13 cellular contexts compared by ENCODE assay signal in genomic region chr21:36909423-36909822, GRCh38. TPM values are rescaled to one million over a fixed set of nuclear protein-coding genes. Genes with fewer than 3 reads are reported as not detected.
DNase-seq lines count a peak whose midpoint lies in the region; ATAC-seq and TF ChIP-seq lines count a peak whose summit lies in the region.
"Had no signal": no experiment of that assay in that cellular context is flagged by ENCODE, and none has a peak within 500 bp of the region (broad histone marks: within the 10 kb centered on the region; RNA-seq: fewer than 3 reads in every experiment).

No MANE protein-coding gene starts in this region.

- peak overlapping the region; percentile 56 for H3K9ac ChIP-seq in SK-N-SH

- H3K9me3 ChIP-seq in SK-N-SH: no peaks in the 10 kb centered on the region
- H3K9me3 ChIP-seq: Peyer's patch, thyroid gland had no signal

- CTCF ChIA-PET in SK-N-SH (lab: Yijun Ruan, JAX): no interaction called here

- no peak for DNase-seq in SK-N-SH
- peak; percentile 13 for DNase-seq in fibroblast of peridontal ligament (ENCODE audit: extremely low read depth)
- no peak for DNase-seq in G401 (ENCODE audit: low spot score)
- DNase-seq: activated CD4-positive, alpha-beta T cell treated with anti-CD3 and anti-CD28 coated beads, Interleukin-2, amount 50 U/mL, for 1 hour; NCI-H1694 treated with DMSO at 0.1 percent for 48 hours; NCI-H526; Peyer's patch; thyroid gland had no signal

- no peak for TF ChIP-seq EP300 in SK-N-SH (IDR thresholded peaks at IDR 0.05; ENCODE audit: borderline replicate concordance in 1 of 2, low read depth in 1 of 2, low read length in 1 of 2)

- WGBS in SK-N-SH (ENCODE audit: low lambda C conversion rate): 91% methylated on average over 5 of the region's 5 CpGs

- TF ChIP-seq CTCF in 22Rv1 (IDR thresholded peaks at IDR 0.05) (no peak), SK-N-SH (IDR thresholded peaks at IDR 0.05) (no peak)

- H2AFZ ChIP-seq in ACC112 (ENCODE audit: low read length, unreplicated experiment) (no peak overlapping the region), SK-N-SH (ENCODE audit: low read depth) (no peak overlapping the region)

- H3K36me3 ChIP-seq in ACC112 (ENCODE audit: insufficient read depth, low read length): no peaks in the 10 kb centered on the region
- no peaks in the 10 kb centered on the region for H3K36me3 ChIP-seq in SK-N-SH (replicated peaks in 1 of 2; ENCODE audit: control insufficient read depth in 1 of 2, insufficient read depth in 2 of 2, low read length in 1 of 2)
- H3K36me3 ChIP-seq: cardiac muscle cell, Peyer's patch, thyroid gland had no signal

- H3K27ac ChIP-seq in 22Rv1 (peak overlapping the region; percentile 24), ACC112 (ENCODE audit: low read depth, low read length) (peak overlapping the region; percentile 96), SK-N-SH (ENCODE audit: low read depth in 2 of 2, low read length in 1 of 2) (peak overlapping the region in 1 of 2 experiments; percentile 81; a peak in 2 of 4 replicates)
- H3K27ac ChIP-seq: cardiac muscle cell, Peyer's patch, thyroid gland had no signal

- POLR2A ChIA-PET in SK-N-SH (lab: Yijun Ruan, JAX): no interaction called here

- H3K9me2 ChIP-seq in SK-N-SH: no peaks in the 10 kb centered on the region

- H3K4me1 ChIP-seq in ACC112 (ENCODE audit: control insufficient read depth, insufficient read depth, low read length, unreplicated experiment): peaks cover 23% of the 10 kb centered on the region
- peaks cover 7 to 14% of the 10 kb centered on the region in 2 experiments; a peak in 3 of 4 replicates for H3K4me1 ChIP-seq in SK-N-SH (ENCODE audit: control insufficient read depth in 1 of 2, insufficient read depth in 2 of 2, low read depth in 1 of 2, low read length in 1 of 2)
- H3K4me1 ChIP-seq: Peyer's patch, thyroid gland had no signal

- in situ Hi-C loops in G401 (cut with HindIII; ENCODE audit: low sequenced_read_pairs): no loop called here

- H3K27me3 ChIP-seq in ACC112 (ENCODE audit: insufficient read depth, low read length): no peaks in the 10 kb centered on the region
- H3K27me3 ChIP-seq in SK-N-SH (ENCODE audit: insufficient read depth): no peaks in the 10 kb centered on the region
- H3K27me3 ChIP-seq: cardiac muscle cell, Peyer's patch, thyroid gland had no signal

- H4K20me1 ChIP-seq in SK-N-SH (ENCODE audit: insufficient read depth): no peaks in the 10 kb centered on the region

- TF ChIP-seq RAD21 in SK-N-SH (IDR thresholded peaks at IDR 0.05; ENCODE audit: low read length): no peak

- H3F3A ChIP-seq in SK-N-SH (replicated peaks; ENCODE audit: insufficient read depth): no peaks in the 10 kb centered on the region

- peaks cover 6% of the 10 kb centered on the region for H3K79me2 ChIP-seq in ACC112 (ENCODE audit: control insufficient read depth, insufficient read depth, low read length, unreplicated experiment)
- peaks cover 16% of the 10 kb centered on the region for H3K79me2 ChIP-seq in SK-N-SH (ENCODE audit: insufficient read depth)

- ATAC-seq in HG03442 (IDR thresholded peaks at IDR 0.05; ENCODE audit: unreplicated experiment): no peak
- ATAC-seq in GM21529 (IDR thresholded peaks at IDR 0.05; ENCODE audit: unreplicated experiment): no peak

- H3K4me2 ChIP-seq in SK-N-SH: peak overlapping the region; percentile 21; the same call in 1 of the 2 replicates

- H3K4me3 ChIP-seq in ACC112 (ENCODE audit: low read depth, low read length) (no peak overlapping the region), SK-N-SH (ENCODE audit: low read depth in 2 of 2, low read length in 1 of 2) (no peak overlapping the region)
- H3K4me3 ChIP-seq: cardiac muscle cell, Peyer's patch, thyroid gland had no signal

TF ChIP-seq in SK-N-SH, 30 proteins besides CTCF, POLR2A, EP300 and RAD21:
- TF ChIP-seq MEF2A (IDR thresholded peaks at IDR 0.05; ENCODE audit: borderline replicate concordance, low read depth): no peak
- no peak for TF ChIP-seq FOXM1 (IDR thresholded peaks at IDR 0.05; ENCODE audit: low read depth)
- no peak for TF ChIP-seq MAX (IDR thresholded peaks at IDR 0.05; ENCODE audit: low read depth)
- TF ChIP-seq NFIC (IDR thresholded peaks at IDR 0.05; ENCODE audit: borderline replicate concordance): no peak
- TF ChIP-seq CHD2 (IDR thresholded peaks at IDR 0.05; ENCODE audit: low read length, partially characterized antibody): no peak
- TF ChIP-seq TCF12 (IDR thresholded peaks at IDR 0.05): no peak
- TF ChIP-seq GATA2 (CRISPR knock-in tag; IDR thresholded peaks at IDR 0.05): no peak
- no peak for TF ChIP-seq TEAD4 (IDR thresholded peaks at IDR 0.05; ENCODE audit: borderline replicate concordance, insufficient read depth)
- TF ChIP-seq TAF1 (IDR thresholded peaks at IDR 0.05; ENCODE audit: borderline replicate concordance, low read depth, low read length): no peak
- TF ChIP-seq PBX3 (IDR thresholded peaks at IDR 0.05): no peak
- no peak for TF ChIP-seq POLR2AphosphoS5 (IDR thresholded peaks at IDR 0.05; ENCODE audit: low read depth, low read length)
- TF ChIP-seq USF1 (IDR thresholded peaks at IDR 0.05; ENCODE audit: borderline replicate concordance, low read depth): no peak
- no peak for TF ChIP-seq YY1 (IDR thresholded peaks at IDR 0.05; ENCODE audit: low read depth)

RNA-seq across cellular contexts. Expression of gene HLCS, which starts 57.0 kb away (rescaled TPM):
- polyA plus RNA-seq in SK-N-SH (2012; rRNA removed): 13.0 and 17.7 TPM in 2 replicates
- 12.7 and 13.7 TPM in 2 replicates for polyA plus RNA-seq in SK-N-SH (2012; cell fraction: cytosol; rRNA removed)
- polyA plus RNA-seq in SK-N-SH (2012; cell fraction: nucleus; rRNA removed): 18.3 and 28.2 TPM in 2 replicates
- total RNA-seq in G401 (2014; rRNA removed; shearing (Covaris generic)): 6.0 and 18.9 TPM in 2 replicates
